In genomic region chr1:22812993-22813790, GRCh38 we compare ENCODE assay signal across 12 cellular contexts.
DNase-seq lines count a peak whose midpoint lies in the region; ATAC-seq and TF ChIP-seq lines count a peak whose summit lies in the region.
"Had no signal": no experiment of that assay in that cellular context is flagged by ENCODE, and none has a peak within 500 bp of the region (broad histone marks: within the 10 kb centered on the region; RNA-seq: fewer than 3 reads in every experiment).

No MANE protein-coding gene starts in this region.

- H3K27ac Mint-ChIP-seq in neural crest cell (ENCODE audit: unreplicated experiment) (peak overlapping the region; percentile 35), progenitor cell of endocrine pancreas (peak overlapping the region; percentile 59)
- H3K27ac Mint-ChIP-seq: H9 had no signal

- no peak overlapping the region for H2AFZ ChIP-seq in mesenchymal stem cell (ENCODE audit: low read depth, low read length)

- CTCF ChIA-PET in HEK293 (lab: Yijun Ruan, JAX), result no interaction called here

- H3K4me1 Mint-ChIP-seq in neural crest cell, result peaks cover 30% of the 10 kb centered on the region
- H3K4me1 Mint-ChIP-seq in progenitor cell of endocrine pancreas (ENCODE audit: low read depth), result peaks cover 8% of the 10 kb centered on the region
- H3K4me1 Mint-ChIP-seq: CD4-positive, CD25-positive, alpha-beta regulatory T cell had no signal

- H3K4me3 ChIP-seq in HEK293 (ENCODE audit: low read depth, low read length) (no peak overlapping the region), mesenchymal stem cell (ENCODE audit: insufficient read depth in 1 of 2, low read depth in 1 of 2, low read length in 2 of 2) (no peak overlapping the region)

- H2BK12ac ChIP-seq in mesenchymal stem cell (ENCODE audit: low read length in 2 of 2), result no peak overlapping the region

- no peak overlapping the region for H3K4ac ChIP-seq in mesenchymal stem cell (ENCODE audit: low read depth in 1 of 2, low read length in 2 of 2)

- H3K23ac ChIP-seq in mesenchymal stem cell (ENCODE audit: low read length in 2 of 2), result no peak overlapping the region

- H3K4me1 ChIP-seq in HEK293 (ENCODE audit: control insufficient read depth, insufficient read depth, low read length) (no peaks in the 10 kb centered on the region), mesenchymal stem cell (ENCODE audit: control insufficient read depth, insufficient read depth, low read depth, low read length) (peaks cover 18% of the 10 kb centered on the region)
- H3K4me1 ChIP-seq: BE2C had no signal

- H3K18ac ChIP-seq in mesenchymal stem cell (ENCODE audit: low read depth in 1 of 2, low read length in 2 of 2), result no peak overlapping the region

- H3K9me3 ChIP-seq in HEK293 (ENCODE audit: control insufficient read depth, insufficient read depth, low read depth, low read length), result no peaks in the 10 kb centered on the region
- no peaks in the 10 kb centered on the region for H3K9me3 ChIP-seq in mesenchymal stem cell (ENCODE audit: control insufficient read depth, low read length)
- H3K9me3 ChIP-seq: BE2C, Caco-2 had no signal

- H3K36me3 Mint-ChIP-seq in neural crest cell (ENCODE audit: low read depth), result no peaks in the 10 kb centered on the region
- no peaks in the 10 kb centered on the region for H3K36me3 Mint-ChIP-seq in progenitor cell of endocrine pancreas (ENCODE audit: insufficient read depth)
- H3K36me3 Mint-ChIP-seq: CD4-positive, CD25-positive, alpha-beta regulatory T cell had no signal

- no peak overlapping the region for H3K4me3 Mint-ChIP-seq in neural crest cell
- H3K4me3 Mint-ChIP-seq in progenitor cell of endocrine pancreas (ENCODE audit: low read depth), result no peak overlapping the region
- H3K4me3 Mint-ChIP-seq: CD4-positive, CD25-positive, alpha-beta regulatory T cell; H9 had no signal

- ATAC-seq in stimulated activated naive CD8-positive, alpha-beta T cell treated with anti-CD3 and anti-CD28 coated beads, Interleukin-15, Interleukin-2, amounts not matched to agents 100 U/mL and 50 U/mL, for 24 hours, result no peak

- 96% methylated on average over 7 of the region's 7 CpGs for WGBS in mesenchymal stem cell

- no peak overlapping the region for H2BK15ac ChIP-seq in mesenchymal stem cell (ENCODE audit: low read depth, poor library complexity, severe bottlenecking)

- no peak for TF ChIP-seq CTCF in HEK293 (tag by site-specific recombination; IDR thresholded peaks at IDR 0.05)
- TF ChIP-seq CTCF in neural crest cell (conservative IDR thresholded peaks at IDR 0.05), result no peak
- no peak for TF ChIP-seq CTCF in progenitor cell of endocrine pancreas (IDR thresholded peaks at IDR 0.05; ENCODE audit: unreplicated experiment)

- no peaks in the 10 kb centered on the region for H3K9me3 Mint-ChIP-seq in neural crest cell
- no peaks in the 10 kb centered on the region for H3K9me3 Mint-ChIP-seq in progenitor cell of endocrine pancreas (ENCODE audit: low read depth)
- H3K9me3 Mint-ChIP-seq: H9 had no signal

- H4K91ac ChIP-seq in mesenchymal stem cell (ENCODE audit: low read length), result no peak overlapping the region

- no peak overlapping the region for H2BK120ac ChIP-seq in mesenchymal stem cell (ENCODE audit: low read depth, low read length)

- POLR2A ChIA-PET in HEK293 (lab: Yijun Ruan, JAX), result no interaction called here

- H3K14ac ChIP-seq in mesenchymal stem cell (ENCODE audit: low read length in 2 of 2), result no peak overlapping the region

- no peak overlapping the region for H3K4me2 ChIP-seq in mesenchymal stem cell (ENCODE audit: low read length, poor library complexity, severe bottlenecking)

- DNase-seq in neural crest cell (ENCODE audit: low read depth, low spot score), result no peak
- DNase-seq in progenitor cell of endocrine pancreas (ENCODE audit: low spot score, unreplicated experiment), result no peak
- DNase-seq in stimulated activated naive CD8-positive, alpha-beta T cell treated with anti-CD3 and anti-CD28 coated beads, Interleukin-15, Interleukin-2, amounts not matched to agents 100 U/mL and 50 U/mL, for 24 hours, result no peak
- DNase-seq in activated gamma-delta T cell (lab: John Stamatoyannopoulos, UW), result no peak
- DNase-seq in mesenchymal stem cell, result no peak
- DNase-seq: ACHN; BE2C; C1 segment of cervical spinal cord; Caco-2; CD4-positive, CD25-positive, alpha-beta regulatory T cell; H9 had no signal

- H3K79me1 ChIP-seq in mesenchymal stem cell (replicated peaks; ENCODE audit: low read length, poor library complexity, severe bottlenecking), result peaks cover 53% of the 10 kb centered on the region

- H3K36me3 ChIP-seq in HEK293 (ENCODE audit: control insufficient read depth in 2 of 2, insufficient read depth in 1 of 2, low read length in 2 of 2) (no peaks in the 10 kb centered on the region), mesenchymal stem cell (ENCODE audit: control insufficient read depth in 1 of 2, insufficient read depth in 2 of 2, low read depth in 1 of 2, low read length in 2 of 2) (peaks cover 0 to 56% of the 10 kb centered on the region in 2 experiments)
- H3K36me3 ChIP-seq: BE2C had no signal

- no peak overlapping the region for H2BK5ac ChIP-seq in mesenchymal stem cell (ENCODE audit: low read depth, low read length, poor library complexity, severe bottlenecking)

- no peak overlapping the region for H4K8ac ChIP-seq in mesenchymal stem cell (ENCODE audit: low read length)

- no peak overlapping the region for H2AK5ac ChIP-seq in mesenchymal stem cell (ENCODE audit: low read length, severe bottlenecking)

- H3K27me3 Mint-ChIP-seq in neural crest cell (ENCODE audit: low read depth) (no peaks in the 10 kb centered on the region), progenitor cell of endocrine pancreas (no peaks in the 10 kb centered on the region)

- H3K27me3 ChIP-seq in mesenchymal stem cell (ENCODE audit: control insufficient read depth in 1 of 2, insufficient read depth in 1 of 2, low read length in 2 of 2), result peaks cover 0 to 8% of the 10 kb centered on the region in 2 experiments
- H3K27me3 ChIP-seq: BE2C had no signal

- H3K27ac ChIP-seq in HEK293 (ENCODE audit: extremely low read depth, low read depth, low read length) (no peak overlapping the region), mesenchymal stem cell (ENCODE audit: low read length, poor library complexity, severe bottlenecking) (no peak overlapping the region)

- no peak overlapping the region for H3K9ac ChIP-seq in mesenchymal stem cell (ENCODE audit: low read length)

TF ChIP-seq in HEK293, 187 proteins besides CTCF, POLR2A, EP300 and RAD21:
- TF ChIP-seq, protein P1, sequence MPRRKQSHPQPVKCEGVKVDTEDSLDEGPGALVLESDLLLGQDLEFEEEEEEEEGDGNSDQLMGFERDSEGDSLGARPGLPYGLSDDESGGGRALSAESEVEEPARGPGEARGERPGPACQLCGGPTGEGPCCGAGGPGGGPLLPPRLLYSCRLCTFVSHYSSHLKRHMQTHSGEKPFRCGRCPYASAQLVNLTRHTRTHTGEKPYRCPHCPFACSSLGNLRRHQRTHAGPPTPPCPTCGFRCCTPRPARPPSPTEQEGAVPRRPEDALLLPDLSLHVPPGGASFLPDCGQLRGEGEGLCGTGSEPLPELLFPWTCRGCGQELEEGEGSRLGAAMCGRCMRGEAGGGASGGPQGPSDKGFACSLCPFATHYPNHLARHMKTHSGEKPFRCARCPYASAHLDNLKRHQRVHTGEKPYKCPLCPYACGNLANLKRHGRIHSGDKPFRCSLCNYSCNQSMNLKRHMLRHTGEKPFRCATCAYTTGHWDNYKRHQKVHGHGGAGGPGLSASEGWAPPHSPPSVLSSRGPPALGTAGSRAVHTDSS (tag by site-specific recombination; IDR thresholded peaks at IDR 0.05), result no peak
- TF ChIP-seq ZNF768 (tag by site-specific recombination; IDR thresholded peaks at IDR 0.05) (peak; percentile 76), ZNF266 (tag by site-specific recombination; IDR thresholded peaks at IDR 0.05; ENCODE audit: low read depth) (no peak), ZBTB48 (tag by site-specific recombination; IDR thresholded peaks at IDR 0.05) (no peak)
